ENCODE assay signal across 13 cellular contexts in genomic region chr2:172099472-172100079, GRCh38. TPM values are rescaled to one million over a fixed set of nuclear protein-coding genes. Genes with fewer than 3 reads are reported as not detected.
DNase-seq lines count a peak whose midpoint lies in the region; ATAC-seq and TF ChIP-seq lines count a peak whose summit lies in the region.
"Had no signal": no experiment of that assay in that cellular context is flagged by ENCODE, and none has a peak within 500 bp of the region (broad histone marks: within the 10 kb centered on the region; RNA-seq: fewer than 3 reads in every experiment).

No MANE protein-coding gene starts in this region.

- H3K4me3 Mint-ChIP-seq in chondrocyte (ENCODE audit: unreplicated experiment): peak overlapping the region; percentile 91

- no peaks in the 10 kb centered on the region for H3K36me3 ChIP-seq in BLaER1 treated with 17β-estradiol and CSF1 and Interleukin-3, amounts not matched to agents 10 nM and 100 nM
- no peaks in the 10 kb centered on the region for H3K36me3 ChIP-seq in MG63
- H3K36me3 ChIP-seq in neuron (ENCODE audit: insufficient read depth, low read length): no peaks in the 10 kb centered on the region
- no peaks in the 10 kb centered on the region for H3K36me3 ChIP-seq in effector memory CD4-positive, alpha-beta T cell (ENCODE audit: control insufficient read depth, insufficient read depth, low read length)
- H3K36me3 ChIP-seq: colonic mucosa had no signal

- no peak for ATAC-seq in GM18861 (IDR thresholded peaks at IDR 0.05; ENCODE audit: unreplicated experiment)

- no peak for TF ChIP-seq CTCF in chondrocyte (IDR thresholded peaks at IDR 0.05)

- H3K36me3 Mint-ChIP-seq in chondrocyte (ENCODE audit: low read depth): peaks cover 7% of the 10 kb centered on the region

- H3K4me2 ChIP-seq in BLaER1 treated with 17β-estradiol and CSF1 and Interleukin-3, amounts not matched to agents 10 nM and 100 nM: peak overlapping the region in 9 of 11 experiments; percentile 58 to 100 (median 93); a peak in 15 of 22 replicates

- no peaks in the 10 kb centered on the region for H3K9me3 ChIP-seq in BLaER1 treated with 17β-estradiol and CSF1 and Interleukin-3, amounts not matched to agents 10 nM and 100 nM (replicated peaks in 1 of 11)
- H3K9me3 ChIP-seq in MG63 (no peaks in the 10 kb centered on the region), neuron (ENCODE audit: low read length) (no peaks in the 10 kb centered on the region)
- H3K9me3 ChIP-seq in effector memory CD4-positive, alpha-beta T cell (ENCODE audit: control insufficient read depth, low read length): no peaks in the 10 kb centered on the region
- H3K9me3 ChIP-seq: colonic mucosa had no signal

- H3K4me3 ChIP-seq in BLaER1 treated with 17β-estradiol and CSF1 and Interleukin-3, amounts not matched to agents 10 nM and 100 nM: peak overlapping the region in 4 of 10 experiments; percentile 56 to 71 (median 58); a peak in 8 of 20 replicates
- peak overlapping the region; percentile 30 for H3K4me3 ChIP-seq in MG63
- H3K4me3 ChIP-seq in neuron (ENCODE audit: low read length): peak overlapping the region; percentile 36
- no peak overlapping the region for H3K4me3 ChIP-seq in effector memory CD4-positive, alpha-beta T cell (ENCODE audit: insufficient read depth, low read depth, low read length, poor library complexity, severe bottlenecking)

- peak overlapping the region; percentile 93 for H3K27ac Mint-ChIP-seq in chondrocyte (ENCODE audit: unreplicated experiment)
- H3K27ac Mint-ChIP-seq: H9 had no signal

- H3K27ac ChIP-seq in BLaER1 treated with 17β-estradiol and CSF1 and Interleukin-3, amounts not matched to agents 10 nM and 100 nM: no peak overlapping the region
- no peak overlapping the region for H3K27ac ChIP-seq in effector memory CD4-positive, alpha-beta T cell (ENCODE audit: insufficient read depth, low read length, poor library complexity, severe bottlenecking)
- H3K27ac ChIP-seq: colonic mucosa had no signal

- H3K27me3 Mint-ChIP-seq in chondrocyte (ENCODE audit: low read depth): no peaks in the 10 kb centered on the region

- H3K9me3 Mint-ChIP-seq in chondrocyte (ENCODE audit: low read depth): no peaks in the 10 kb centered on the region

- peaks cover 49 to 80% (median 68%) of the 10 kb centered on the region in 10 experiments for H3K4me1 ChIP-seq in BLaER1 treated with 17β-estradiol and CSF1 and Interleukin-3, amounts not matched to agents 10 nM and 100 nM
- peaks cover 69% of the 10 kb centered on the region for H3K4me1 ChIP-seq in neuron (ENCODE audit: insufficient read depth, low read length)
- H3K4me1 ChIP-seq in effector memory CD4-positive, alpha-beta T cell (ENCODE audit: control insufficient read depth, insufficient read depth, low read length, poor library complexity, severe bottlenecking): peaks cover 83% of the 10 kb centered on the region

- peaks cover 64% of the 10 kb centered on the region for H3K4me1 Mint-ChIP-seq in chondrocyte (ENCODE audit: low read depth)

- H2AFZ ChIP-seq in neuron (ENCODE audit: low read depth, low read length): no peak overlapping the region

- H3K9ac ChIP-seq in BLaER1 treated with 17β-estradiol and CSF1 and Interleukin-3, amounts not matched to agents 10 nM and 100 nM: no peak overlapping the region

- H3K27me3 ChIP-seq in BLaER1 treated with 17β-estradiol and CSF1 and Interleukin-3, amounts not matched to agents 10 nM and 100 nM: peaks cover 99 to 100% (median 100%) of the 10 kb centered on the region in 11 experiments
- H3K27me3 ChIP-seq in MG63 (no peaks in the 10 kb centered on the region), neuron (ENCODE audit: insufficient read depth, low read length) (peaks cover 71% of the 10 kb centered on the region)
- H3K27me3 ChIP-seq in effector memory CD4-positive, alpha-beta T cell (replicated peaks; ENCODE audit: control insufficient read depth, insufficient read depth, low read length, poor library complexity, severe bottlenecking): peaks cover 98% of the 10 kb centered on the region

- H4K20me1 ChIP-seq in BLaER1 treated with 17β-estradiol and CSF1 and Interleukin-3, amounts not matched to agents 10 nM and 100 nM: peaks cover 6 to 97% (median 83%) of the 10 kb centered on the region in 11 experiments; a peak in 20 of 22 replicates

- DNase-seq in MG63 (no peak), chondrocyte (ENCODE audit: low spot score) (no peak), DMS53 (lab: John Stamatoyannopoulos, UW) (no peak)
- no peak for DNase-seq in effector memory CD4-positive, alpha-beta T cell
- no peak for DNase-seq in stimulated activated CD4-positive, alpha-beta T cell treated with anti-CD3 and anti-CD28 coated beads, Interleukin-1b, Interleukin-23, amount 100 ng/mL, for 48 hours
- DNase-seq: colonic mucosa; H9; MM.1S; NCI-H748 treated with DMSO at 0.1 percent for 48 hours; stimulated activated CD4-positive, alpha-beta T cell treated with anti-CD3 and anti-CD28 coated beads, Interleukin-2, amount 100 ng/mL, for 48 hours had no signal

RNA-seq across cellular contexts. Expression of gene DLX2, which starts 3.1 kb away (rescaled TPM):
- not detected in 2 replicates for total RNA-seq in MG63 (2014; rRNA removed; shearing (Covaris generic); ENCODE audit: low replicate concordance)
- 5.2 to 29.1 TPM (median 5.7 TPM) in 3 replicates for total RNA-seq in chondrocyte
- total RNA-seq: colonic mucosa, H9 had no signal

RNA-seq across cellular contexts. Expression of gene DLX1, which starts 14.3 kb away (rescaled TPM):
- total RNA-seq in MG63 (2014; rRNA removed; shearing (Covaris generic); ENCODE audit: low replicate concordance): 5.7 and 8.2 TPM in 2 replicates
- total RNA-seq in chondrocyte: 6.7 to 34.2 TPM (median 7.1 TPM) in 3 replicates
- total RNA-seq: H9 had no signal
